8 cellular contexts compared by ENCODE assay signal in the genomic region with DNA sequence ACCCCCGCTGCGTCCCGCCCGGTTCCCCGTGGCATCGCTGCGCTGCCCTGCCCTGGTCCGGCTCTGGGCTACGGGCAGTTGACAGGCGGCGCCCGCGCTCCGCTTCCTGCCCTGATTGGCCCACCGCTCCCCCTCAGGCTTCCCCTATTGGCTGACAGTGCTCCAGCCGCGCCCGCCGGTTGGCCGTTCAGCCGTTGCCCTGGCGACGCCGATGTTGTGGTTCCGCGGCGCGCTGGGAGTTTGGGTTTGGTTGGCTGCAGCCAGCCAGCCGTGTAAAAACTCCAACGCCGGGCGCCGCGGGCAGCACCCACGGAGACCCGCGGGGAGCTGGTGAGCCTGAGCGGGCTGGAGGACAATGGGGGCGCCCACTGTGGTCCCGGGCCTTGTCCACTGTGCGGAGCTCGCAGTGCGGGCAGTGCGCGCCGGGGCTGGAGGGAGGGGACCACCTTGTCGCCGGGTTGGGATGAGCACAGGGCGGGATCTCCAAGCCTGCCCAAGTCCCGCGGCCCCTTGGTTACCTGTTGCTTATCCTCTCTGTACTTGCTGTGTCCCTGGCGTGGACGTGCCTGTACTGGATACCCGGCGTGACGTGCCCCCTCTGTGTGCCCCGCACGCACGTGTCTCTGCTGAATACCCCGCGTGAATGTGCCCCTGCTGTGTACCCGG.
DNase-seq lines count a peak whose midpoint lies in the region; ATAC-seq and TF ChIP-seq lines count a peak whose summit lies in the region.

A gene (plus strand): TSS at position 243 of the 666 bp plus-strand sequence. CDS start 766 bp downstream, outside the sequence.

- peaks cover 15% of the 10 kb centered on the region for H3K4me1 Mint-ChIP-seq in activated naive CD4-positive, alpha-beta T cell treated with anti-CD3 and anti-CD28 coated beads, Interleukin-2, amount 10 ng/mL, durations not matched to agents 7 days and 5 days

- no peaks in the 10 kb centered on the region for H3K36me3 Mint-ChIP-seq in activated naive CD4-positive, alpha-beta T cell treated with anti-CD3 and anti-CD28 coated beads, Interleukin-2, amount 10 ng/mL, durations not matched to agents 7 days and 5 days

- peak; percentile 91 for DNase-seq in DMS114 treated with DMSO at 0.1 percent for 48 hours (lab: John Stamatoyannopoulos, UW; ENCODE audit: unreplicated experiment)
- peak; percentile 93 for DNase-seq in RWPE2 (ENCODE audit: low spot score)
- DNase-seq in activated naive CD4-positive, alpha-beta T cell treated with anti-CD3 and anti-CD28 coated beads, Interleukin-2, amount 10 ng/mL, durations not matched to agents 7 days and 5 days: peak; percentile 94
- peak; percentile 88 for DNase-seq in glomerular visceral epithelial cell (ENCODE audit: extremely low spot score)
- peak; percentile 34 for DNase-seq in non-pigmented ciliary epithelial cell (ENCODE audit: low read depth)

- H3K27me3 ChIP-seq in HUES6 (ENCODE audit: control insufficient read depth, insufficient read depth, low read length) (peaks cover 44% of the 10 kb centered on the region), RWPE2 (ENCODE audit: insufficient read depth, poor library complexity, severe bottlenecking) (no peaks in the 10 kb centered on the region), stomach smooth muscle (ENCODE audit: control insufficient read depth in 1 of 2, insufficient read depth in 2 of 2, low read length in 2 of 2) (peaks cover 0 to 13% of the 10 kb centered on the region in 2 donors)

- ATAC-seq in GM21528 (IDR thresholded peaks at IDR 0.05; ENCODE audit: low FRiP score, unreplicated experiment) (peak; percentile 99), RWPE2 (ENCODE audit: low read depth) (peak; percentile 99)

- peaks cover 56% of the 10 kb centered on the region for H3K27me3 Mint-ChIP-seq in activated naive CD4-positive, alpha-beta T cell treated with anti-CD3 and anti-CD28 coated beads, Interleukin-2, amount 10 ng/mL, durations not matched to agents 7 days and 5 days

- H3K36me3 ChIP-seq in HUES6 (ENCODE audit: control insufficient read depth, insufficient read depth, low read length): no peaks in the 10 kb centered on the region
- H3K36me3 ChIP-seq in RWPE2 (ENCODE audit: low read depth): no peaks in the 10 kb centered on the region
- H3K36me3 ChIP-seq in stomach smooth muscle (ENCODE audit: control insufficient read depth in 2 of 2, insufficient read depth in 2 of 2, low read length in 2 of 2): no peaks in the 10 kb centered on the region

- H3K4me3 ChIP-seq in HUES6 (ENCODE audit: low read depth, low read length): peak within 1 kb of the TSS; percentile 77
- H3K4me3 ChIP-seq in RWPE2 (ENCODE audit: severe bottlenecking): peak within 1 kb of the TSS; percentile 51
- H3K4me3 ChIP-seq in stomach smooth muscle (ENCODE audit: low read length in 2 of 2): peak within 1 kb of the TSS; percentile 76 to 83

- H3K9ac ChIP-seq in HUES6 (ENCODE audit: low read length) (peak within 1 kb of the TSS; percentile 3), stomach smooth muscle (ENCODE audit: low read length in 2 of 2) (no peak within 1 kb of the TSS)

- peak within 1 kb of the TSS; percentile 69 for H3K4me3 Mint-ChIP-seq in activated naive CD4-positive, alpha-beta T cell treated with anti-CD3 and anti-CD28 coated beads, Interleukin-2, amount 10 ng/mL, durations not matched to agents 7 days and 5 days

- TF ChIP-seq CTCF in RWPE2 (IDR thresholded peaks at IDR 0.05; ENCODE audit: poor library complexity, severe bottlenecking): peak; percentile 52

- peak within 1 kb of the TSS; percentile 15 for H3K27ac Mint-ChIP-seq in activated naive CD4-positive, alpha-beta T cell treated with anti-CD3 and anti-CD28 coated beads, Interleukin-2, amount 10 ng/mL, durations not matched to agents 7 days and 5 days

- H3K9me3 Mint-ChIP-seq in activated naive CD4-positive, alpha-beta T cell treated with anti-CD3 and anti-CD28 coated beads, Interleukin-2, amount 10 ng/mL, durations not matched to agents 7 days and 5 days: no peaks in the 10 kb centered on the region

- H3K27ac ChIP-seq in HUES6 (ENCODE audit: low read depth, low read length) (no peak within 1 kb of the TSS), RWPE2 (ENCODE audit: poor library complexity, severe bottlenecking) (no peak within 1 kb of the TSS), stomach smooth muscle (ENCODE audit: low read length) (no peak within 1 kb of the TSS)

- no peaks in the 10 kb centered on the region for H3K9me3 ChIP-seq in HUES6 (ENCODE audit: control insufficient read depth, insufficient read depth, low read depth, low read length)
- H3K9me3 ChIP-seq in RWPE2 (ENCODE audit: severe bottlenecking): no peaks in the 10 kb centered on the region
- no peaks in the 10 kb centered on the region for H3K9me3 ChIP-seq in stomach smooth muscle (ENCODE audit: control insufficient read depth in 2 of 2, low read length in 2 of 2)

- CTCF ChIA-PET in activated naive CD4-positive, alpha-beta T cell treated with anti-CD3 and anti-CD28 coated beads, Interleukin-2, amount 10 ng/mL, durations not matched to agents 7 days and 5 days (lab: Charles Lee): interaction anchor here (1.0 kb wide), 1 partner anchor 57 kb away, joined by 3 read pairs; no protein-coding TSS in a partner anchor

- H3K4me1 ChIP-seq in HUES6 (ENCODE audit: control insufficient read depth, insufficient read depth, low read length) (peaks cover 37% of the 10 kb centered on the region), RWPE2 (ENCODE audit: insufficient read depth, poor library complexity, severe bottlenecking) (peaks cover 5% of the 10 kb centered on the region), stomach smooth muscle (ENCODE audit: control insufficient read depth, insufficient read depth, low read length) (peaks cover 12% of the 10 kb centered on the region)

Comparison
In these comparisons a context has a peak if more than half of its experiments do, and no peak if none do; other contexts are left out.
1. DNase-seq: peak in every context shown above with its lines; median percentile 94 in activated naive CD4-positive, alpha-beta T cell treated with anti-CD3 and anti-CD28 coated beads, Interleukin-2, amount 10 ng/mL, durations not matched to agents 7 days and 5 days; 93 in RWPE2; 91 in DMS114 treated with DMSO at 0.1 percent for 48 hours; 88 in glomerular visceral epithelial cell; 34 in non-pigmented ciliary epithelial cell.